In the genomic region with DNA sequence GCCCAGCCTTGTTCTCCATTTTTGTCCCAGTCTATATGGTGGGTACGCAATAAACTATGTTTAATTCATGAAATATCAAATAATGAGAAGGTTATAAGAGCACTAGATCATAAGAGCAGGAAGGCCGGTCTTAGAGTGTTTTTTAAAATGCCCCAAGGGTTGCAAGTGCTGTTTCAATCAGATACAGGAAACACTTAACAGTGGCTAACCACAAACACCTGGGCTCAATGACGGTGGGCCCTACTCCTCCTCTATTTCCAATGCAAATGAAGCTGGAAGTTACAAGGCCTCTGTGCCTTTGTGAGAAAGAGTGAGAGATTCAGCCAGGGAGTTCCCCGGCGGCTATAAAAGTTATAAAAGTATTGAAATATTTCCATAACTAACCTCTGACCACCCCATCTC, we compare ENCODE assay signal across 9 cellular contexts. TPM values are rescaled to one million over a fixed set of nuclear protein-coding genes. Genes with fewer than 3 reads are reported as not detected.
DNase-seq lines count a peak whose midpoint lies in the region; ATAC-seq and TF ChIP-seq lines count a peak whose summit lies in the region.
"Had no signal": no experiment of that assay in that cellular context is flagged by ENCODE, and none has a peak within 500 bp of the region (broad histone marks: within the 10 kb centered on the region; RNA-seq: fewer than 3 reads in every experiment).

No MANE protein-coding gene starts in this region.

- no peaks in the 10 kb centered on the region for H3F3A ChIP-seq in Loucy (ENCODE audit: low read depth)

- H3K9me3 Mint-ChIP-seq in naive thymus-derived CD4-positive, alpha-beta T cell, result peaks cover 0 to 26% (median 8%) of the 10 kb centered on the region in 11 donors

- H3K4me1 ChIP-seq in Loucy (ENCODE audit: insufficient read depth, low read length, poor library complexity, severe bottlenecking), result peaks cover 10% of the 10 kb centered on the region
- H3K4me1 ChIP-seq in naive thymus-derived CD4-positive, alpha-beta T cell (ENCODE audit: control insufficient read depth in 2 of 2, insufficient read depth in 2 of 2, low read length in 2 of 2), result peaks cover 18 to 22% of the 10 kb centered on the region in 2 donors
- no peaks in the 10 kb centered on the region for H3K4me1 ChIP-seq in esophagus muscularis mucosa

- H3K4me1 Mint-ChIP-seq in naive thymus-derived CD4-positive, alpha-beta T cell, result peaks cover 14 to 29% (median 24%) of the 10 kb centered on the region in 7 donors

- intact Hi-C loops in naive thymus-derived CD4-positive, alpha-beta T cell (cut with micrococcal nuclease), result loop anchor here (1.0 to 5.0 kb wide), 3 partner anchors 19 to 128 kb away; a partner anchor contains a TSS
- intact Hi-C loops in esophagus muscularis mucosa (cut with DNase I), result no loop called here

- no peaks in the 10 kb centered on the region for H4K20me1 ChIP-seq in Loucy (ENCODE audit: insufficient read depth, low read length, poor library complexity, severe bottlenecking)

- H3K27me3 Mint-ChIP-seq in naive thymus-derived CD4-positive, alpha-beta T cell, result no peaks in the 10 kb centered on the region

- H3K4me3 Mint-ChIP-seq in naive thymus-derived CD4-positive, alpha-beta T cell, result peak overlapping the region; percentile 3 to 60 (median 50)

- H3K4me2 ChIP-seq in Loucy (ENCODE audit: low read depth, low read length, poor library complexity, severe bottlenecking), result peak overlapping the region; percentile 69

- H3K36me3 Mint-ChIP-seq in naive thymus-derived CD4-positive, alpha-beta T cell, result peaks cover 0 to 25% (median 3%) of the 10 kb centered on the region in 5 donors

- POLR2A ChIA-PET in naive thymus-derived CD4-positive, alpha-beta T cell (lab: Charles Lee), result interaction anchor here (0.6 to 3.2 kb wide), 5 partner anchors 10 to 128 kb away, joined by 3 to 16 read pairs (median 6); a partner anchor contains a TSS

- H3K9ac ChIP-seq in Loucy (ENCODE audit: low read depth, low read length, poor library complexity, severe bottlenecking), result no peak overlapping the region

- H3K9me3 ChIP-seq in Loucy (ENCODE audit: insufficient read depth, low read depth, low read length) (peaks cover 15% of the 10 kb centered on the region), esophagus muscularis mucosa (no peaks in the 10 kb centered on the region)
- no peaks in the 10 kb centered on the region for H3K9me3 ChIP-seq in naive thymus-derived CD4-positive, alpha-beta T cell (ENCODE audit: control insufficient read depth in 2 of 3, low read length in 3 of 3)

- no peak overlapping the region for H2AFZ ChIP-seq in Loucy (ENCODE audit: low read length)

- peak overlapping the region; percentile 65 for H3K27ac ChIP-seq in naive thymus-derived CD4-positive, alpha-beta T cell (ENCODE audit: low read depth, low read length)
- H3K27ac ChIP-seq in esophagus muscularis mucosa (replicated peaks in 1 of 4), result no peak overlapping the region

- TF ChIP-seq POLR2A in esophagus muscularis mucosa (IDR thresholded peaks at IDR 0.05; ENCODE audit: low read depth), result no peak

- DNase-seq in GF-D8 (lab: John Stamatoyannopoulos, UW) (peak; percentile 16), HuH-7 (ENCODE audit: low spot score) (no peak), anterior cingulate cortex (lab: John Stamatoyannopoulos, UW) (no peak), esophagus muscularis mucosa (ENCODE audit: extremely low spot score) (no peak)
- DNase-seq in activated CD8-positive, alpha-beta memory T cell treated with anti-CD3 and anti-CD28 coated beads, Interleukin-2, amount 50 U/mL, for 24 hours (ENCODE audit: extremely low read depth), result peak; percentile 34
- DNase-seq in naive thymus-derived CD4-positive, alpha-beta T cell, result peak in 8 of 9 donors; percentile 46 to 76 (median 66)

- CTCF ChIA-PET in naive thymus-derived CD4-positive, alpha-beta T cell (lab: Charles Lee), result no interaction called here

- ATAC-seq in GM21717 (IDR thresholded peaks at IDR 0.05; ENCODE audit: unreplicated experiment), result peak; percentile 98
- ATAC-seq in naive thymus-derived CD4-positive, alpha-beta T cell, result peak; percentile 96
- ATAC-seq: HCT116 had no signal

- no peaks in the 10 kb centered on the region for H3K36me3 ChIP-seq in Loucy (ENCODE audit: insufficient read depth, low read length)
- no peaks in the 10 kb centered on the region for H3K36me3 ChIP-seq in naive thymus-derived CD4-positive, alpha-beta T cell (ENCODE audit: control insufficient read depth in 2 of 3, insufficient read depth in 3 of 3, low read length in 3 of 3)
- H3K36me3 ChIP-seq in esophagus muscularis mucosa, result no peaks in the 10 kb centered on the region

- no peaks in the 10 kb centered on the region for H3K79me2 ChIP-seq in Loucy (ENCODE audit: insufficient read depth, low read length)

- H3K27me3 ChIP-seq in Loucy (ENCODE audit: insufficient read depth, low read length, poor library complexity, severe bottlenecking), result peaks cover 11% of the 10 kb centered on the region
- no peaks in the 10 kb centered on the region for H3K27me3 ChIP-seq in naive thymus-derived CD4-positive, alpha-beta T cell (ENCODE audit: control insufficient read depth in 2 of 2, insufficient read depth in 2 of 2, low read length in 2 of 2)
- peaks cover 0 to 4% (median 0%) of the 10 kb centered on the region in 4 donors for H3K27me3 ChIP-seq in esophagus muscularis mucosa

- 71% methylated on average over 5 of the region's 5 CpGs for WGBS in esophagus muscularis mucosa

- H3K27ac Mint-ChIP-seq in naive thymus-derived CD4-positive, alpha-beta T cell, result peak overlapping the region; percentile 46 to 92 (median 73)

- no peak for TF ChIP-seq EP300 in esophagus muscularis mucosa (IDR thresholded peaks at IDR 0.05)

- H3K4me3 ChIP-seq in Loucy (ENCODE audit: low read length, poor library complexity, severe bottlenecking) (peak overlapping the region; percentile 51), esophagus muscularis mucosa (no peak overlapping the region)
- no peak overlapping the region for H3K4me3 ChIP-seq in naive thymus-derived CD4-positive, alpha-beta T cell (ENCODE audit: low read length)

- no peak for TF ChIP-seq CTCF in Loucy (conservative IDR thresholded peaks at IDR 0.05; ENCODE audit: low read length)
- no peak for TF ChIP-seq CTCF in esophagus muscularis mucosa (IDR thresholded peaks at IDR 0.05)

- no peaks in the 10 kb centered on the region for H3K9me2 ChIP-seq in Loucy (replicated peaks; ENCODE audit: low read depth, low read length)

RNA-seq across cellular contexts. Expression of a gene that starts 18.9 kb away (rescaled TPM):
- total RNA-seq in naive thymus-derived CD4-positive, alpha-beta T cell, result 10 to 100 TPM; 62.6 to 98.7 (median 72.3) TPM
- polyA plus RNA-seq in naive thymus-derived CD4-positive, alpha-beta T cell, result 10 to 100 TPM; 36.7 to 50.4 TPM
- total RNA-seq in esophagus muscularis mucosa, result 10 to 100 TPM; 25.8 to 35.3 (median 33.3) TPM

RNA-seq across cellular contexts. Expression of a gene that starts 28.1 kb away (rescaled TPM):
- total RNA-seq in naive thymus-derived CD4-positive, alpha-beta T cell, result 10 to 100 TPM; 22.9 to 45.6 (median 30.7) TPM
- polyA plus RNA-seq in naive thymus-derived CD4-positive, alpha-beta T cell, result 10 to 100 TPM; 41.0 to 42.1 TPM
- 10 to 100 TPM; 13.7 to 18.5 (median 14.7) TPM for total RNA-seq in esophagus muscularis mucosa

RNA-seq across cellular contexts. Expression of a gene that starts 55.9 kb away (rescaled TPM):
- total RNA-seq in naive thymus-derived CD4-positive, alpha-beta T cell, result 10 to 100 TPM; 10.5 to 17.2 (median 15.1) TPM
- 10 to 100 TPM in 1 of 2 donors, 1 to 10 TPM in 1; 4.4 to 10.4 TPM for polyA plus RNA-seq in naive thymus-derived CD4-positive, alpha-beta T cell
- total RNA-seq in esophagus muscularis mucosa, result 10 to 100 TPM; 10.4 to 13.2 (median 11.4) TPM

Comparison
In these comparisons a context has a peak if more than half of its experiments do, and no peak if none do; other contexts are left out.
1. DNase-seq: peak in GF-D8 (single experiment), activated CD8-positive, alpha-beta memory T cell treated with anti-CD3 and anti-CD28 coated beads, Interleukin-2, amount 50 U/mL, for 24 hours (single experiment) and naive thymus-derived CD4-positive, alpha-beta T cell (8 of 9); none in HuH-7 (single experiment), anterior cingulate cortex (0 of 58) and esophagus muscularis mucosa (single experiment).